Comparison of ENCODE assay signal across 24 cellular contexts in genomic region chr7:121049028-121049791, GRCh38.
DNase-seq lines count a peak whose midpoint lies in the region; ATAC-seq, FAIRE-seq and TF ChIP-seq lines count a peak whose summit lies in the region.
"Had no signal": no experiment of that assay in that cellular context is flagged by ENCODE, and none has a peak within 500 bp of the region (broad histone marks: within the 10 kb centered on the region; RNA-seq: fewer than 3 reads in every experiment).

No MANE protein-coding gene starts in this region.

- TF ChIP-seq RAD21 in HepG2 (CRISPR knock-in tag; IDR thresholded peaks at IDR 0.05), result no peak

- H3K4me3 ChIP-seq in right lobe of liver, result no peak overlapping the region
- no peak overlapping the region for H3K4me3 ChIP-seq in HepG2 (replicated peaks in 1 of 3; ENCODE audit: insufficient read depth in 1 of 3, low read depth in 2 of 3, low read length in 3 of 3)
- H3K4me3 ChIP-seq: dorsolateral prefrontal cortex, lower lobe of right lung, stomach had no signal

- in situ Hi-C loops in HepG2 (cut with HindIII; ENCODE audit: extremely low pct_ligation_motif_present, low pct_unique_long_range_greater_than_20kb), result no loop called here

- POLR2A ChIA-PET in HepG2 (lab: Yijun Ruan, JAX), result no interaction called here

- TF ChIP-seq EP300 in HepG2 (IDR thresholded peaks at IDR 0.05; ENCODE audit: low read depth in 2 of 2, low read length in 2 of 2) (no peak), HepG2 (CRISPR knock-in tag; IDR thresholded peaks at IDR 0.05; ENCODE audit: borderline replicate concordance) (no peak)

- CTCF ChIA-PET in HepG2 (lab: Yijun Ruan, JAX; ENCODE audit: low intra/inter-chr PET ratio, low total read pairs), result no interaction called here

- H3K9ac ChIP-seq in HepG2 (ENCODE audit: insufficient read depth, low read depth, low read length), result no peak overlapping the region

- no peak for FAIRE-seq in HepG2 (lab: Jason Lieb, UNC)
- FAIRE-seq: A204.1 had no signal

- DNase-seq in right lobe of liver, result no peak
- no peak for DNase-seq in HepG2 (ENCODE audit: low spot score)
- peak; percentile 50 for DNase-seq in kidney tubule cell (ENCODE audit: low spot score)
- DNase-seq in HuH-7.5 (ENCODE audit: low spot score), result no peak
- DNase-seq in cerebellum (ENCODE audit: low spot score), result no peak
- no peak for DNase-seq in LoVo (ENCODE audit: low spot score)
- no peak for DNase-seq in cortex of kidney (lab: John Stamatoyannopoulos, UW)
- DNase-seq: activated naive CD4-positive, alpha-beta T cell treated with Interleukin-2 at 50 U/mL for 16 hours; activated T-cell treated with anti-CD3 and anti-CD28 coated beads, Interleukin-2, amount 50 U/mL, for 48 hours; COR-L47; dorsolateral prefrontal cortex; foreskin keratinocyte; KG1; lower lobe of right lung; MV-4-11; NCI-H1694 treated with DMSO at 0.1 percent for 48 hours; NCI-H69; stimulated activated CD4-positive, alpha-beta T cell treated with anti-CD3 and anti-CD28 coated beads, Interleukin-12 subunit alpha, Interleukin-12 subunit beta, amount 100 ng/mL, for 4 hours; stomach; T1000 had no signal

- BruUV-seq in HepG2 (replicated peaks; lab: Mats Ljungman, UMichigan), result no TSS peak

- H3K9me3 ChIP-seq in right lobe of liver, result no peaks in the 10 kb centered on the region
- no peaks in the 10 kb centered on the region for H3K9me3 ChIP-seq in HepG2 (ENCODE audit: low read length)
- H3K9me3 ChIP-seq: lower lobe of right lung, neutrophil, stomach had no signal

- H3K4me1 ChIP-seq in right lobe of liver (peaks cover 0 to 31% (median 12%) of the 10 kb centered on the region in 4 donors), HepG2 (ENCODE audit: insufficient read depth, low read length) (no peaks in the 10 kb centered on the region)
- H3K4me1 ChIP-seq: foreskin keratinocyte, lower lobe of right lung had no signal

- H3K4me2 ChIP-seq in HepG2 (ENCODE audit: low read depth, low read length), result no peak overlapping the region

- intact Hi-C loops in right lobe of liver (cut with DNase I) (no loop called here), HepG2 (cut with micrococcal nuclease; ENCODE audit: unreplicated experiment) (no loop called here)

- no peaks in the 10 kb centered on the region for H3K27me3 ChIP-seq in right lobe of liver
- no peaks in the 10 kb centered on the region for H3K27me3 ChIP-seq in HepG2 (ENCODE audit: control insufficient read depth in 1 of 2, insufficient read depth in 2 of 2, low read length in 2 of 2)
- H3K27me3 ChIP-seq: dorsolateral prefrontal cortex, foreskin keratinocyte, neutrophil, stomach had no signal

- H3K36me3 ChIP-seq in right lobe of liver (no peaks in the 10 kb centered on the region), HepG2 (replicated peaks in 1 of 2; ENCODE audit: control insufficient read depth in 1 of 2, insufficient read depth in 2 of 2, low read length in 2 of 2) (no peaks in the 10 kb centered on the region)
- H3K36me3 ChIP-seq: lower lobe of right lung, neutrophil, stomach had no signal

- H3K27ac ChIP-seq in right lobe of liver (peak overlapping the region in 2 of 3 donors; percentile 28 to 49), HepG2 (ENCODE audit: extremely low read length, insufficient read depth, low read length) (no peak overlapping the region), VCaP (peak overlapping the region; percentile 98)
- H3K27ac ChIP-seq: dorsolateral prefrontal cortex, foreskin keratinocyte, lower lobe of right lung, neutrophil, stomach had no signal

- TF ChIP-seq CTCF in right lobe of liver (IDR thresholded peaks at IDR 0.05) (no peak), HepG2 (CRISPR knock-in tag; IDR thresholded peaks at IDR 0.05) (no peak), VCaP (conservative IDR thresholded peaks at IDR 0.05) (no peak)

- H3K79me2 ChIP-seq in HepG2 (ENCODE audit: insufficient read depth, low read length), result no peaks in the 10 kb centered on the region

- ATAC-seq in right lobe of liver, result peak in 2 of 4 donors; percentile 41 to 43
- no peak for ATAC-seq in HepG2
- ATAC-seq: foreskin keratinocyte, HCT116, lower lobe of right lung had no signal

- TF ChIP-seq POLR2A in right lobe of liver (IDR thresholded peaks at IDR 0.05) (no peak), HepG2 (IDR thresholded peaks at IDR 0.05; ENCODE audit: insufficient read depth in 1 of 2, low read depth in 2 of 2, low read length in 2 of 2) (no peak)

- no peak overlapping the region for H2AFZ ChIP-seq in HepG2 (ENCODE audit: low read length)

- no peaks in the 10 kb centered on the region for H4K20me1 ChIP-seq in HepG2 (ENCODE audit: insufficient read depth, low read length)

- WGBS in right lobe of liver (ENCODE audit: insufficient coverage, low coverage, low lambda C conversion rate, missing lambda C conversion rate), result 38% methylated on average over 3 of the region's 3 CpGs
- 0% methylated on average over 2 of the region's 3 CpGs for WGBS in HepG2 (ENCODE audit: low lambda C conversion rate)

TF ChIP-seq in HepG2, 621 proteins besides CTCF, POLR2A, EP300 and RAD21:
- TF ChIP-seq TBX2 (CRISPR knock-in tag; IDR thresholded peaks at IDR 0.05; ENCODE audit: borderline replicate concordance) (no peak), ZNF224 (CRISPR knock-in tag; IDR thresholded peaks at IDR 0.05) (no peak), ETV6 (CRISPR knock-in tag; conservative IDR thresholded peaks at IDR 0.05) (no peak), ZNF383 (CRISPR knock-in tag; IDR thresholded peaks at IDR 0.05; ENCODE audit: borderline replicate concordance) (no peak), DR1 (CRISPR knock-in tag; IDR thresholded peaks at IDR 0.05) (no peak), SRSF1 (optimal IDR thresholded peaks at IDR 0.05; ENCODE audit: low read depth, low read length) (no peak), ZNF503 (CRISPR knock-in tag; IDR thresholded peaks at IDR 0.05) (no peak), NR0B2 (CRISPR knock-in tag; IDR thresholded peaks at IDR 0.05) (no peak), MXD4 (CRISPR knock-in tag; IDR thresholded peaks at IDR 0.05) (no peak), ZNF607 (CRISPR knock-in tag; IDR thresholded peaks at IDR 0.05; ENCODE audit: borderline replicate concordance) (no peak)
